9 cellular contexts compared by ENCODE assay signal in genomic region chr3:48561045-48561736, GRCh38. TPM values are rescaled to one million over a fixed set of nuclear protein-coding genes. Genes with fewer than 3 reads are reported as not detected.
DNase-seq lines count a peak whose midpoint lies in the region; ATAC-seq and TF ChIP-seq lines count a peak whose summit lies in the region.
"Had no signal": no experiment of that assay in that cellular context is flagged by ENCODE, and none has a peak within 500 bp of the region (broad histone marks: within the 10 kb centered on the region; RNA-seq: fewer than 3 reads in every experiment).

No MANE protein-coding gene starts in this region.

- peak; percentile 87 for DNase-seq in A172 (ENCODE audit: low spot score)
- DNase-seq in HCT116 (ENCODE audit: low read depth, low spot score): no peak
- peak; percentile 66 for DNase-seq in activated CD8-positive, alpha-beta T cell treated with anti-CD3 and anti-CD28 coated beads for 36 hours
- DNase-seq in right atrium auricular region (ENCODE audit: low spot score): peak; percentile 64
- DNase-seq in activated naive CD4-positive, alpha-beta T cell treated with anti-CD3 and anti-CD28 coated beads, Interleukin-2, amount 50 U/mL, for 72 hours (ENCODE audit: low spot score in 2 of 2): no peak
- DNase-seq in activated CD4-positive, CD25-positive, alpha-beta regulatory T cell (lab: John Stamatoyannopoulos, UW): no peak

- peaks cover 2% of the 10 kb centered on the region; the same call in 1 of the 2 replicates for H3K79me2 ChIP-seq in HCT116 (ENCODE audit: insufficient read depth, low read length)

- no peak for TF ChIP-seq POLR2A in HCT116 (IDR thresholded peaks at IDR 0.05; ENCODE audit: borderline replicate concordance, extremely low read depth, insufficient read depth, insufficient read length)

- H3K36me3 ChIP-seq in HCT116 (ENCODE audit: control insufficient read depth in 1 of 2, insufficient read depth in 2 of 2, low read length in 2 of 2) (no peaks in the 10 kb centered on the region), right atrium auricular region (no peaks in the 10 kb centered on the region), skeletal muscle satellite cell (ENCODE audit: insufficient read depth, low read length) (no peaks in the 10 kb centered on the region)

- H3K27me3 Mint-ChIP-seq in activated CD8-positive, alpha-beta T cell treated with anti-CD3 and anti-CD28 coated beads for 36 hours: no peaks in the 10 kb centered on the region

- intact Hi-C loops in HCT116 (cut with micrococcal nuclease): no loop called here
- intact Hi-C loops in activated CD8-positive, alpha-beta T cell treated with anti-CD3 and anti-CD28 coated beads for 36 hours (cut with micrococcal nuclease): no loop called here

- POLR2A ChIA-PET in HCT116 (lab: Charles Lee): interaction anchor here (1.5 kb wide), 1 partner anchor 88 kb away, joined by 4 read pairs; no protein-coding TSS in a partner anchor
- POLR2A ChIA-PET in activated CD8-positive, alpha-beta T cell treated with anti-CD3 and anti-CD28 coated beads for 36 hours (lab: Charles Lee): no interaction called here

- H3K9me2 ChIP-seq in HCT116 (ENCODE audit: insufficient read depth): no peaks in the 10 kb centered on the region

- BruUV-seq in HCT116 (replicated peaks; lab: Mats Ljungman, UMichigan): no TSS peak

- H2AFZ ChIP-seq in HCT116 (ENCODE audit: low read depth, low read length, poor library complexity, severe bottlenecking): no peak overlapping the region

- H3K4me1 ChIP-seq in HCT116 (ENCODE audit: control insufficient read depth in 1 of 2, insufficient read depth in 2 of 2, low read length in 2 of 2): peaks cover 55 to 88% of the 10 kb centered on the region in 2 experiments
- H3K4me1 ChIP-seq in right atrium auricular region: peaks cover 2 to 49% of the 10 kb centered on the region in 2 donors
- peaks cover 86% of the 10 kb centered on the region for H3K4me1 ChIP-seq in skeletal muscle satellite cell (ENCODE audit: control insufficient read depth, insufficient read depth, low read length)

- H4K20me1 ChIP-seq in HCT116 (ENCODE audit: insufficient read depth): no peaks in the 10 kb centered on the region

- H3K27ac ChIP-seq in HCT116 (ENCODE audit: low read depth, low read length): peak overlapping the region; percentile 48; the same call in 1 of the 2 replicates
- H3K27ac ChIP-seq in right atrium auricular region: peak overlapping the region; percentile 75 to 81

- H3K9ac ChIP-seq in HCT116 (ENCODE audit: low read length) (peak overlapping the region; percentile 30; the same call in 1 of the 2 replicates), skeletal muscle satellite cell (ENCODE audit: low read depth, low read length) (peak overlapping the region; percentile 59)

- no peak for TF ChIP-seq RAD21 in HCT116 (IDR thresholded peaks at IDR 0.05; ENCODE audit: low read depth)

- H3K9me3 ChIP-seq in HCT116 (ENCODE audit: control insufficient read depth in 1 of 2, insufficient read depth in 1 of 2, low read depth in 1 of 2, low read length in 2 of 2) (no peaks in the 10 kb centered on the region), right atrium auricular region (no peaks in the 10 kb centered on the region), skeletal muscle satellite cell (replicated peaks; ENCODE audit: low read length) (no peaks in the 10 kb centered on the region)

- ATAC-seq in HCT116 (no peak), GM18873 (IDR thresholded peaks at IDR 0.05; ENCODE audit: low FRiP score, unreplicated experiment) (no peak)
- ATAC-seq in activated CD8-positive, alpha-beta T cell treated with anti-CD3 and anti-CD28 coated beads for 36 hours: no peak
- no peak for ATAC-seq in activated naive CD4-positive, alpha-beta T cell treated with anti-CD3 and anti-CD28 coated beads, Interleukin-2, amount 50 U/mL, for 72 hours
- ATAC-seq: activated T-cell treated with anti-CD3 and anti-CD28 coated beads, Interleukin-2, amount 50 U/mL, for 72 hours had no signal

- H3K27me3 ChIP-seq in HCT116 (ENCODE audit: insufficient read depth, low read length) (no peaks in the 10 kb centered on the region), right atrium auricular region (no peaks in the 10 kb centered on the region), skeletal muscle satellite cell (ENCODE audit: control insufficient read depth, insufficient read depth, low read length) (no peaks in the 10 kb centered on the region)

- RAD21 ChIA-PET in HCT116 (lab: Charles Lee; ENCODE audit: low non-redundant PET in 1 of 2, low total read pairs in 2 of 2, uncharacterized antibody in 2 of 2, unreplicated experiment in 2 of 2): interaction anchor here in 1 of 2 experiments (0.7 kb wide), 1 partner anchor 18 kb away, joined by 4 read pairs; no protein-coding TSS in a partner anchor

- no peak overlapping the region for H3K4me3 ChIP-seq in HCT116 (replicated peaks in 1 of 2; ENCODE audit: low read depth in 1 of 2, low read length in 2 of 2)
- H3K4me3 ChIP-seq in right atrium auricular region: peak overlapping the region; percentile 19 to 49
- peak overlapping the region; percentile 57 for H3K4me3 ChIP-seq in skeletal muscle satellite cell (ENCODE audit: low read length)

- H3K27ac Mint-ChIP-seq in activated CD8-positive, alpha-beta T cell treated with anti-CD3 and anti-CD28 coated beads for 36 hours: no peak overlapping the region
- no peak overlapping the region for H3K27ac Mint-ChIP-seq in activated naive CD4-positive, alpha-beta T cell treated with anti-CD3 and anti-CD28 coated beads, Interleukin-2, amount 50 U/mL, for 72 hours
- H3K27ac Mint-ChIP-seq: activated T-cell treated with anti-CD3 and anti-CD28 coated beads, Interleukin-2, amount 50 U/mL, for 72 hours had no signal

- peak overlapping the region; percentile 57 for H3K4me2 ChIP-seq in HCT116 (ENCODE audit: low read length)
- peak overlapping the region; percentile 76 for H3K4me2 ChIP-seq in skeletal muscle satellite cell (ENCODE audit: low read length)

- H3K4me1 Mint-ChIP-seq in activated CD8-positive, alpha-beta T cell treated with anti-CD3 and anti-CD28 coated beads for 36 hours (ENCODE audit: low read depth): peaks cover 36% of the 10 kb centered on the region

- peaks cover 5% of the 10 kb centered on the region for H3K36me3 Mint-ChIP-seq in activated CD8-positive, alpha-beta T cell treated with anti-CD3 and anti-CD28 coated beads for 36 hours (ENCODE audit: low read depth)
- H3K36me3 Mint-ChIP-seq in activated naive CD4-positive, alpha-beta T cell treated with anti-CD3 and anti-CD28 coated beads, Interleukin-2, amount 50 U/mL, for 72 hours: peaks cover 0 to under 1% of the 10 kb centered on the region in 2 donors

- no peak overlapping the region for H3K4me3 Mint-ChIP-seq in activated CD8-positive, alpha-beta T cell treated with anti-CD3 and anti-CD28 coated beads for 36 hours
- H3K4me3 Mint-ChIP-seq: activated T-cell treated with anti-CD3 and anti-CD28 coated beads, Interleukin-2, amount 50 U/mL, for 72 hours had no signal

- CTCF ChIA-PET in HCT116 (lab: Charles Lee): interaction anchor here (1.8 kb wide), 1 partner anchor 125 kb away, joined by 4 read pairs; no protein-coding TSS in a partner anchor
- CTCF ChIA-PET in activated CD8-positive, alpha-beta T cell treated with anti-CD3 and anti-CD28 coated beads for 36 hours (lab: Charles Lee): interaction anchor here (0.9 to 11.3 kb wide), 4 partner anchors 16 to 125 kb away, joined by 3 to 116 read pairs (median 4); no protein-coding TSS in a partner anchor

- TF ChIP-seq CTCF in HCT116 (IDR thresholded peaks at IDR 0.05 in 2 of 3, conservative IDR thresholded peaks at IDR 0.05 in 1 of 3; ENCODE audit: borderline replicate concordance in 1 of 3, insufficient read depth in 1 of 3, low read depth in 2 of 3, low read length in 2 of 3) (peak in 2 of 3 experiments; percentile 26 to 32; a peak in 1 of 6 replicates), right atrium auricular region (IDR thresholded peaks at IDR 0.05) (peak in 1 of 2 donors; percentile 40)
- no peak for TF ChIP-seq CTCF in activated CD8-positive, alpha-beta T cell treated with anti-CD3 and anti-CD28 coated beads for 36 hours (IDR thresholded peaks at IDR 0.05)

- no peaks in the 10 kb centered on the region for H3K9me3 Mint-ChIP-seq in activated CD8-positive, alpha-beta T cell treated with anti-CD3 and anti-CD28 coated beads for 36 hours
- no peaks in the 10 kb centered on the region for H3K9me3 Mint-ChIP-seq in activated naive CD4-positive, alpha-beta T cell treated with anti-CD3 and anti-CD28 coated beads, Interleukin-2, amount 50 U/mL, for 72 hours
- H3K9me3 Mint-ChIP-seq: activated T-cell treated with anti-CD3 and anti-CD28 coated beads, Interleukin-2, amount 50 U/mL, for 72 hours had no signal

RNA-seq across cellular contexts. Expression of gene UCN2, which starts 2.4 kb away (rescaled TPM):
- total RNA-seq in A172 (2014; rRNA removed; shearing (Covaris generic)): 1.3 and 5.0 TPM in 2 replicates
- 1.5 TPM for total RNA-seq in HCT116 (2021; ENCODE audit: unreplicated experiment)
- polyA plus RNA-seq in HCT116 (2012): 0.69 and 1.1 TPM in 2 replicates
- not detected for total RNA-seq in activated CD8-positive, alpha-beta T cell treated with anti-CD3 and anti-CD28 coated beads for 36 hours
- total RNA-seq in right atrium auricular region: not detected
- 0.44 and 1.0 TPM in 2 replicates for total RNA-seq in skeletal muscle satellite cell (2012; rRNA removed)
- total RNA-seq in activated naive CD4-positive, alpha-beta T cell treated with anti-CD3 and anti-CD28 coated beads, Interleukin-2, amount 50 U/mL, for 72 hours: under 1 TPM in 1 of 2 donors, not detected in 1; 0.21 TPM
- total RNA-seq: activated T-cell treated with anti-CD3 and anti-CD28 coated beads, Interleukin-2, amount 50 U/mL, for 72 hours had no signal

RNA-seq across cellular contexts. Expression of gene PFKFB4, which starts 4.6 kb away (rescaled TPM):
- total RNA-seq in A172 (2014; rRNA removed; shearing (Covaris generic)): 7.6 and 8.4 TPM in 2 replicates
- total RNA-seq in HCT116 (2021; ENCODE audit: unreplicated experiment) (20.3 TPM), right atrium auricular region (1 to 10 TPM in 1 of 2 donors, under 1 TPM in 1; 0.59 to 1.2 TPM)
- polyA plus RNA-seq in HCT116 (2012): 45.7 and 46.4 TPM in 2 replicates
- 10 to 100 TPM; 90.8 to 94.0 TPM for total RNA-seq in activated CD8-positive, alpha-beta T cell treated with anti-CD3 and anti-CD28 coated beads for 36 hours
- 14.4 and 28.0 TPM in 2 replicates for total RNA-seq in skeletal muscle satellite cell (2012; rRNA removed)
- 100 to 1,000 TPM in 1 of 2 donors, 1 to 10 TPM in 1; 6.3 to 139 TPM for total RNA-seq in activated naive CD4-positive, alpha-beta T cell treated with anti-CD3 and anti-CD28 coated beads, Interleukin-2, amount 50 U/mL, for 72 hours

RNA-seq across cellular contexts. Expression of gene COL7A1, which starts 33.9 kb away (rescaled TPM):
- 105 and 128 TPM in 2 replicates for total RNA-seq in A172 (2014; rRNA removed; shearing (Covaris generic))
- 11.4 TPM for total RNA-seq in HCT116 (2021; ENCODE audit: unreplicated experiment)
- 9.8 and 10.1 TPM in 2 replicates for polyA plus RNA-seq in HCT116 (2012)
- total RNA-seq in activated CD8-positive, alpha-beta T cell treated with anti-CD3 and anti-CD28 coated beads for 36 hours: 1 to 10 TPM; 1.6 to 2.2 TPM
- total RNA-seq in right atrium auricular region: 1 to 10 TPM; 1.9 to 2.6 TPM
- total RNA-seq in skeletal muscle satellite cell (2012; rRNA removed): 7.1 and 9.6 TPM in 2 replicates
- 1 to 10 TPM; 3.2 to 5.5 TPM for total RNA-seq in activated naive CD4-positive, alpha-beta T cell treated with anti-CD3 and anti-CD28 coated beads, Interleukin-2, amount 50 U/mL, for 72 hours

RNA-seq across cellular contexts. Expression of gene UQCRC1, which starts 48.3 kb away (rescaled TPM):
- 485 and 565 TPM in 2 replicates for total RNA-seq in A172 (2014; rRNA removed; shearing (Covaris generic))
- total RNA-seq in HCT116 (2021; ENCODE audit: unreplicated experiment): 318 TPM
- polyA plus RNA-seq in HCT116 (2012): 452 and 551 TPM in 2 replicates
- 100 to 1,000 TPM; 240 to 256 TPM for total RNA-seq in activated CD8-positive, alpha-beta T cell treated with anti-CD3 and anti-CD28 coated beads for 36 hours
- 100 to 1,000 TPM; 847 to 948 TPM for total RNA-seq in right atrium auricular region
- total RNA-seq in skeletal muscle satellite cell (2012; rRNA removed): 344 and 383 TPM in 2 replicates
- 100 to 1,000 TPM; 257 to 269 TPM for total RNA-seq in activated naive CD4-positive, alpha-beta T cell treated with anti-CD3 and anti-CD28 coated beads, Interleukin-2, amount 50 U/mL, for 72 hours

RNA-seq across cellular contexts. Expression of gene SHISA5, which starts 57.2 kb away (rescaled TPM):
- total RNA-seq in A172 (2014; rRNA removed; shearing (Covaris generic)): 143 and 147 TPM in 2 replicates
- 104 TPM for total RNA-seq in HCT116 (2021; ENCODE audit: unreplicated experiment)
- 121 and 134 TPM in 2 replicates for polyA plus RNA-seq in HCT116 (2012)
- total RNA-seq in activated CD8-positive, alpha-beta T cell treated with anti-CD3 and anti-CD28 coated beads for 36 hours: 10 to 100 TPM; 65.9 to 71.4 TPM
- 100 to 1,000 TPM in 1 of 2 donors, 10 to 100 TPM in 1; 66.9 to 120 TPM for total RNA-seq in right atrium auricular region
- 101 and 118 TPM in 2 replicates for total RNA-seq in skeletal muscle satellite cell (2012; rRNA removed)
- total RNA-seq in activated naive CD4-positive, alpha-beta T cell treated with anti-CD3 and anti-CD28 coated beads, Interleukin-2, amount 50 U/mL, for 72 hours: 10 to 100 TPM; 64.0 to 75.3 TPM

Comparison
In these comparisons a context has a peak if more than half of its experiments do, and no peak if none do; other contexts are left out.
1. DNase-seq: peak in A172 (single experiment), activated CD8-positive, alpha-beta T cell treated with anti-CD3 and anti-CD28 coated beads for 36 hours (single experiment) and right atrium auricular region (single experiment); none in HCT116 (single experiment), activated naive CD4-positive, alpha-beta T cell treated with anti-CD3 and anti-CD28 coated beads, Interleukin-2, amount 50 U/mL, for 72 hours (0 of 2) and activated CD4-positive, CD25-positive, alpha-beta regulatory T cell (0 of 4).
2. H3K4me3 ChIP-seq: peak in right atrium auricular region (2 of 2) and skeletal muscle satellite cell (single experiment); none in HCT116 (0 of 2).